ENCODE assay signal across 8 cellular contexts in genomic region chr5:74640450-74641013, GRCh38. TPM values are rescaled to one million over a fixed set of nuclear protein-coding genes. Genes with fewer than 3 reads are reported as not detected.
DNase-seq lines count a peak whose midpoint lies in the region; ATAC-seq and TF ChIP-seq lines count a peak whose summit lies in the region.

A gene with protein sequence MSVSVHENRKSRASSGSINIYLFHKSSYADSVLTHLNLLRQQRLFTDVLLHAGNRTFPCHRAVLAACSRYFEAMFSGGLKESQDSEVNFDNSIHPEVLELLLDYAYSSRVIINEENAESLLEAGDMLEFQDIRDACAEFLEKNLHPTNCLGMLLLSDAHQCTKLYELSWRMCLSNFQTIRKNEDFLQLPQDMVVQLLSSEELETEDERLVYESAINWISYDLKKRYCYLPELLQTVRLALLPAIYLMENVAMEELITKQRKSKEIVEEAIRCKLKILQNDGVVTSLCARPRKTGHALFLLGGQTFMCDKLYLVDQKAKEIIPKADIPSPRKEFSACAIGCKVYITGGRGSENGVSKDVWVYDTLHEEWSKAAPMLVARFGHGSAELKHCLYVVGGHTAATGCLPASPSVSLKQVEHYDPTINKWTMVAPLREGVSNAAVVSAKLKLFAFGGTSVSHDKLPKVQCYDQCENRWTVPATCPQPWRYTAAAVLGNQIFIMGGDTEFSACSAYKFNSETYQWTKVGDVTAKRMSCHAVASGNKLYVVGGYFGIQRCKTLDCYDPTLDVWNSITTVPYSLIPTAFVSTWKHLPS (minus strand): TSS chr5:74640728. CDS start chr5:74636485, 4,243 bp downstream.

- TF ChIP-seq EP300 in neural cell (conservative IDR thresholded peaks at IDR 0.05; ENCODE audit: poor library complexity, severe bottlenecking) (peak; percentile 81), stomach (IDR thresholded peaks at IDR 0.05) (no peak)

- TF ChIP-seq CTCF in DOHH2 (IDR thresholded peaks at IDR 0.05; ENCODE audit: low read depth, low read length, poor library complexity, severe bottlenecking) (peak; percentile 29), RWPE1 (conservative IDR thresholded peaks at IDR 0.05; ENCODE audit: low read depth) (peak; percentile 67), foreskin fibroblast (IDR thresholded peaks at IDR 0.05; ENCODE audit: low read depth, low read length) (peak; percentile 44), neural cell (IDR thresholded peaks at IDR 0.05; ENCODE audit: poor library complexity, severe bottlenecking) (peak; percentile 73), stomach (IDR thresholded peaks at IDR 0.05) (peak in 5 of 7 experiments; percentile 50 to 81 (median 68))

- no peaks in the 10 kb centered on the region for H3K9me3 ChIP-seq in DOHH2 (ENCODE audit: control insufficient read depth, insufficient read depth, low read length)
- H3K9me3 ChIP-seq in neural cell (ENCODE audit: low read length) = no peaks in the 10 kb centered on the region
- H3K9me3 ChIP-seq in stomach = no peaks in the 10 kb centered on the region

- H3K36me3 ChIP-seq in DOHH2 (ENCODE audit: control insufficient read depth, low read length) (no peaks in the 10 kb centered on the region), neural cell (ENCODE audit: insufficient read depth, low read length) (peaks cover 3% of the 10 kb centered on the region), stomach (peaks cover 3 to 8% (median 6%) of the 10 kb centered on the region in 4 donors)

- CTCF ChIA-PET in RWPE1 (lab: Yijun Ruan, JAX) = interaction anchor here (0.5 to 3.3 kb wide), 24 partner anchors 8 to 1334 kb away, joined by 3 to 16 read pairs (median 3); no protein-coding TSS in a partner anchor

- H2AFZ ChIP-seq in neural cell (ENCODE audit: low read depth, low read length) = peak within 1 kb of the TSS; percentile 46

- H3F3A ChIP-seq in DOHH2 (ENCODE audit: control insufficient read depth, insufficient read depth) (peaks cover 6% of the 10 kb centered on the region; the same call in 1 of the 2 replicates), neural cell (ENCODE audit: insufficient read depth, low read length, poor library complexity, severe bottlenecking) (peaks cover 5% of the 10 kb centered on the region)

- ATAC-seq in GM21717 (IDR thresholded peaks at IDR 0.05; ENCODE audit: unreplicated experiment) = peak; percentile 73

- peaks cover 48% of the 10 kb centered on the region for H3K27me3 ChIP-seq in DOHH2 (ENCODE audit: control insufficient read depth, low read length)
- no peaks in the 10 kb centered on the region for H3K27me3 ChIP-seq in neural cell (ENCODE audit: insufficient read depth, low read depth, low read length)
- no peaks in the 10 kb centered on the region for H3K27me3 ChIP-seq in stomach

- peak within 1 kb of the TSS; percentile 90 for H3K4me2 ChIP-seq in DOHH2 (ENCODE audit: low read length)
- peak within 1 kb of the TSS; percentile 96 for H3K4me2 ChIP-seq in neural cell (ENCODE audit: low read length)

- H4K20me1 ChIP-seq in DOHH2 (ENCODE audit: control insufficient read depth, insufficient read depth, low read depth, low read length) (0 out of 2 replicates have a peak, but pooled peaks cover 5% of the 10 kb centered on the region), neural cell (ENCODE audit: insufficient read depth) (peaks cover 12% of the 10 kb centered on the region)

- no peaks in the 10 kb centered on the region for H3K79me2 ChIP-seq in DOHH2 (ENCODE audit: control insufficient read depth, low read length)
- H3K79me2 ChIP-seq in neural cell (replicated peaks; ENCODE audit: insufficient read depth, low read length) = peaks cover 48% of the 10 kb centered on the region

- H3K4me1 ChIP-seq in DOHH2 (ENCODE audit: control insufficient read depth, low read length) = peaks cover 28% of the 10 kb centered on the region
- peaks cover 18 to 70% (median 51%) of the 10 kb centered on the region in 4 donors for H3K4me1 ChIP-seq in stomach

- H3K9ac ChIP-seq in neural cell (ENCODE audit: low read length) = peak within 1 kb of the TSS; percentile 96

- DNase-seq in KG1 (lab: John Stamatoyannopoulos, UW) (peak; percentile 82), RWPE1 (ENCODE audit: low spot score) (peak; percentile 68), activated gamma-delta T cell (lab: John Stamatoyannopoulos, UW) (peak; percentile 64), foreskin fibroblast (peak; percentile 90 to 97), stomach (peak; percentile 88)

- no peak within 1 kb of the TSS for H3K27ac ChIP-seq in DOHH2 (ENCODE audit: low read depth, low read length)
- peak within 1 kb of the TSS; percentile 97 for H3K27ac ChIP-seq in RWPE1
- peak within 1 kb of the TSS; percentile 94 for H3K27ac ChIP-seq in neural cell (ENCODE audit: low read length)
- peak within 1 kb of the TSS; percentile 82 to 94 (median 91) for H3K27ac ChIP-seq in stomach

- H3K4me3 ChIP-seq in DOHH2 (ENCODE audit: low read length) (peak within 1 kb of the TSS; percentile 76), foreskin fibroblast (ENCODE audit: low read depth in 1 of 2, low read length in 2 of 2) (peak within 1 kb of the TSS; percentile 77 to 88), neural cell (ENCODE audit: low read length) (peak within 1 kb of the TSS; percentile 97), stomach (peak within 1 kb of the TSS; percentile 51 to 80 (median 72))

- TF ChIP-seq RAD21 in neural cell (conservative IDR thresholded peaks at IDR 0.05) = peak; percentile 73

- H3K9me2 ChIP-seq in DOHH2 (replicated peaks; ENCODE audit: control insufficient read depth, low read length) (no peaks in the 10 kb centered on the region), neural cell (ENCODE audit: insufficient read depth, low read length) (no peaks in the 10 kb centered on the region)

- 0 to 2% (median 1%) methylated on average over 36 to 64 of the region's 64 CpGs for WGBS in stomach, 5 donors

- no peak for TF ChIP-seq POLR2A in stomach (IDR thresholded peaks at IDR 0.05)

- POLR2A ChIA-PET in RWPE1 (lab: Yijun Ruan, JAX; ENCODE audit: low non-redundant PET) = interaction anchor here (0.5 to 1.2 kb wide), 5 partner anchors 9 to 734 kb away, joined by 3 to 9 read pairs (median 3); no protein-coding TSS in a partner anchor

- intact Hi-C loops in stomach (cut with DNase I; ENCODE audit: low total_unique reads) = loop anchor here (10.0 kb wide), 1 partner anchor 606 kb away; no protein-coding TSS in a partner anchor

TF ChIP-seq in neural cell, 6 proteins besides CTCF, POLR2A, EP300 and RAD21:
- TF ChIP-seq EZH2 (IDR thresholded peaks at IDR 0.05; ENCODE audit: borderline replicate concordance, insufficient read depth, low read length, poor library complexity, severe bottlenecking) = no peak
- peak; percentile 71 for TF ChIP-seq REST (IDR thresholded peaks at IDR 0.05; ENCODE audit: borderline replicate concordance)
- peak; percentile 80 for TF ChIP-seq SMC3 (conservative IDR thresholded peaks at IDR 0.05; ENCODE audit: poor library complexity)
- TF ChIP-seq POLR2AphosphoS5 (IDR thresholded peaks at IDR 0.05) = peak; percentile 94
- peak; percentile 33 for TF ChIP-seq MXI1 (conservative IDR thresholded peaks at IDR 0.05; ENCODE audit: poor library complexity, severe bottlenecking)
- TF ChIP-seq TAF1 (IDR thresholded peaks at IDR 0.05; ENCODE audit: low read depth) = peak; percentile 93

RNA-seq across cellular contexts. Expression of the gene that starts here (rescaled TPM):
- 449 and 585 TPM in 2 replicates for polyA plus RNA-seq in neural cell
- polyA minus RNA-seq in neural cell = 1,480 and 1,745 TPM in 2 replicates
- 100 to 1,000 TPM in 1 of 5 donors, 10 to 100 TPM in 2, 1 to 10 TPM in 2; 3.5 to 136 (median 57.5) TPM for total RNA-seq in stomach
- polyA plus RNA-seq in stomach = 10 to 100 TPM in 1 of 3 donors, 1 to 10 TPM in 2; 6.4 to 18.0 (median 7.7) TPM

Comparison
In these comparisons a context has a peak if more than half of its experiments do, and no peak if none do; other contexts are left out.
1. RNA of the gene that starts here (polyA plus RNA-seq): 449 to 585 TPM in neural cell; 6.4 to 18.0 TPM in stomach; every median in the first group is over 10 times any median in the second.
2. Peak in every context shown above with its lines, with median percentiles within 50 percentile points of each other: H3K4me3 ChIP-seq, CTCF ChIP-seq and DNase-seq.